Comparison of ENCODE assay signal across 8 cellular contexts in genomic region chr14:58428011-58428807, GRCh38. TPM values are rescaled to one million over a fixed set of nuclear protein-coding genes. Genes with fewer than 3 reads are reported as not detected.
DNase-seq lines count a peak whose midpoint lies in the region; ATAC-seq and TF ChIP-seq lines count a peak whose summit lies in the region.

No MANE protein-coding gene starts in this region.

- ATAC-seq in T-cell (replicated peaks in 1 of 4) (no peak), GM19467 (IDR thresholded peaks at IDR 0.05; ENCODE audit: unreplicated experiment) (no peak)

- H3K4me3 ChIP-seq in epithelial cell of proximal tubule (ENCODE audit: low read depth, low read length), result peak overlapping the region; percentile 92
- H3K4me3 ChIP-seq in muscle layer of duodenum (ENCODE audit: low read depth in 1 of 2, low read length in 2 of 2), result peak overlapping the region; percentile 98 to 99

- H3K27ac Mint-ChIP-seq in activated CD4-positive, alpha-beta T cell treated with anti-CD3 and anti-CD28 coated beads, Interleukin-2, amount 10 ng/mL, durations not matched to agents 7 days and 5 days, result peak overlapping the region; percentile 99
- H3K27ac Mint-ChIP-seq in T-cell, result peak overlapping the region; percentile 97 to 99

- CTCF ChIA-PET in activated CD4-positive, alpha-beta T cell treated with anti-CD3 and anti-CD28 coated beads, Interleukin-2, amount 10 ng/mL, durations not matched to agents 7 days and 5 days (lab: Charles Lee), result interaction anchor here (0.8 to 5.5 kb wide), 2 partner anchors 9 to 33 kb away, joined by 3 to 26 read pairs; partner anchors contain the start of gene TOMM20L
- CTCF ChIA-PET in T-cell (lab: Charles Lee), result interaction anchor here in 1 of 2 donors (1.1 to 2.1 kb wide), 4 partner anchors 30 to 320 kb away, joined by 3 to 10 read pairs (median 5); partner anchors contain the start of genes ARID4A and TOMM20L

- DNase-seq in activated CD4-positive, alpha-beta T cell treated with anti-CD3 and anti-CD28 coated beads, Interleukin-2, amount 10 ng/mL, durations not matched to agents 7 days and 5 days, result peak; percentile 38
- no peak for DNase-seq in activated CD4-positive, alpha-beta T cell treated with anti-CD3 and anti-CD28 coated beads, Interleukin-2, amount 50 U/mL, for 1 hour
- DNase-seq in NAMALWA (ENCODE audit: low spot score) (peak; percentile 39), T-cell (peak in 3 of 34 experiments; percentile 2 to 7 (median 2)), epithelial cell of proximal tubule (ENCODE audit: low read depth) (peak; percentile 27), posterior cingulate gyrus (no peak)

- H3K27ac ChIP-seq in muscle layer of duodenum (ENCODE audit: low read length), result peak overlapping the region; percentile 100

- H3K4me1 ChIP-seq in muscle layer of duodenum (ENCODE audit: control insufficient read depth in 1 of 2, insufficient read depth in 2 of 2, low read length in 2 of 2), result peaks cover 4 to 25% of the 10 kb centered on the region in 2 donors

- H3K36me3 ChIP-seq in muscle layer of duodenum (ENCODE audit: control insufficient read depth in 1 of 2, insufficient read depth in 2 of 2, low read length in 2 of 2), result peaks cover under 1 to 13% of the 10 kb centered on the region in 2 donors

- H3K4me1 Mint-ChIP-seq in activated CD4-positive, alpha-beta T cell treated with anti-CD3 and anti-CD28 coated beads, Interleukin-2, amount 10 ng/mL, durations not matched to agents 7 days and 5 days, result peaks cover 45% of the 10 kb centered on the region
- peaks cover 47 to 54% (median 50%) of the 10 kb centered on the region in 3 donors for H3K4me1 Mint-ChIP-seq in T-cell

- H3K27me3 ChIP-seq in muscle layer of duodenum (ENCODE audit: low read depth, low read length), result no peaks in the 10 kb centered on the region

- peaks cover 22% of the 10 kb centered on the region for H3K36me3 Mint-ChIP-seq in activated CD4-positive, alpha-beta T cell treated with anti-CD3 and anti-CD28 coated beads, Interleukin-2, amount 10 ng/mL, durations not matched to agents 7 days and 5 days (ENCODE audit: low read depth)
- peaks cover 11% of the 10 kb centered on the region for H3K36me3 Mint-ChIP-seq in T-cell

- peak overlapping the region; percentile 86 for H3K4me3 Mint-ChIP-seq in activated CD4-positive, alpha-beta T cell treated with anti-CD3 and anti-CD28 coated beads, Interleukin-2, amount 10 ng/mL, durations not matched to agents 7 days and 5 days
- H3K4me3 Mint-ChIP-seq in T-cell, result peak overlapping the region; percentile 80 to 95 (median 93)

- no peaks in the 10 kb centered on the region for H3K9me3 ChIP-seq in muscle layer of duodenum (ENCODE audit: control insufficient read depth in 1 of 2, low read length in 2 of 2)

- TF ChIP-seq CTCF in epithelial cell of proximal tubule (conservative IDR thresholded peaks at IDR 0.05; ENCODE audit: low read depth, low read length), result no peak

- POLR2A ChIA-PET in activated CD4-positive, alpha-beta T cell treated with anti-CD3 and anti-CD28 coated beads, Interleukin-2, amount 10 ng/mL, durations not matched to agents 7 days and 5 days (lab: Charles Lee), result interaction anchor here (1.5 kb wide), 1 partner anchor 130 kb away, joined by 4 read pairs; no protein-coding TSS in a partner anchor
- POLR2A ChIA-PET in T-cell (lab: Charles Lee), result interaction anchor here (0.5 to 1.6 kb wide), 8 partner anchors 17 to 1820 kb away, joined by 3 to 12 read pairs (median 6); partner anchors contain the start of genes ARID4A (in 1 of the 2), PPM1A (in 1 of the 2), PSMA3 (in 1 of the 2) and TOMM20L (in 1 of the 2)

- no peaks in the 10 kb centered on the region for H3K27me3 Mint-ChIP-seq in activated CD4-positive, alpha-beta T cell treated with anti-CD3 and anti-CD28 coated beads, Interleukin-2, amount 10 ng/mL, durations not matched to agents 7 days and 5 days
- no peaks in the 10 kb centered on the region for H3K27me3 Mint-ChIP-seq in T-cell

- H3K9me3 Mint-ChIP-seq in activated CD4-positive, alpha-beta T cell treated with anti-CD3 and anti-CD28 coated beads, Interleukin-2, amount 10 ng/mL, durations not matched to agents 7 days and 5 days, result no peaks in the 10 kb centered on the region
- H3K9me3 Mint-ChIP-seq in T-cell, result no peaks in the 10 kb centered on the region

- intact Hi-C loops in posterior cingulate gyrus (cut with DNase I), result loop anchor here (5.0 kb wide), 1 partner anchor 181 kb away; no protein-coding TSS in a partner anchor

RNA-seq across cellular contexts. Expression of gene KIAA0586, which starts 0.7 kb away (rescaled TPM):
- total RNA-seq in activated CD4-positive, alpha-beta T cell treated with anti-CD3 and anti-CD28 coated beads, Interleukin-2, amount 10 ng/mL, durations not matched to agents 7 days and 5 days, result 10 to 100 TPM; 29.7 to 31.4 TPM
- total RNA-seq in T-cell (10 to 100 TPM; 32.5 to 37.8 (median 33.7) TPM), epithelial cell of proximal tubule (11.2 and 18.5 TPM in 2 replicates)

RNA-seq across cellular contexts. Expression of gene TIMM9, which starts 0.9 kb away (rescaled TPM):
- total RNA-seq in activated CD4-positive, alpha-beta T cell treated with anti-CD3 and anti-CD28 coated beads, Interleukin-2, amount 10 ng/mL, durations not matched to agents 7 days and 5 days, result 10 to 100 TPM; 36.2 to 45.1 TPM
- total RNA-seq in T-cell, result 10 to 100 TPM; 23.4 to 37.4 (median 29.1) TPM
- total RNA-seq in epithelial cell of proximal tubule, result 61.6 and 69.5 TPM in 2 replicates

RNA-seq across cellular contexts. Expression of gene TOMM20L, which starts 32.5 kb away (rescaled TPM):
- total RNA-seq in activated CD4-positive, alpha-beta T cell treated with anti-CD3 and anti-CD28 coated beads, Interleukin-2, amount 10 ng/mL, durations not matched to agents 7 days and 5 days, result not detected
- under 1 TPM in 1 of 5 donors, not detected in 4; 0.73 TPM for total RNA-seq in T-cell
- total RNA-seq in epithelial cell of proximal tubule, result not detected in 2 replicates

Comparison
In these comparisons a context has a peak if more than half of its experiments do, and no peak if none do; other contexts are left out.
1. DNase-seq: peak in activated CD4-positive, alpha-beta T cell treated with anti-CD3 and anti-CD28 coated beads, Interleukin-2, amount 10 ng/mL, durations not matched to agents 7 days and 5 days (single experiment), NAMALWA (single experiment) and epithelial cell of proximal tubule (single experiment); none in activated CD4-positive, alpha-beta T cell treated with anti-CD3 and anti-CD28 coated beads, Interleukin-2, amount 50 U/mL, for 1 hour (single experiment) and posterior cingulate gyrus (0 of 10).